23 cellular contexts compared by ENCODE assay signal in genomic region chr9:69258551-69258950, GRCh38.
"Had no signal": no experiment of that assay in that cellular context is flagged by ENCODE, and none has a peak within 500 bp of the region (broad histone marks: within the 10 kb centered on the region; RNA-seq: fewer than 3 reads in every experiment).

No MANE protein-coding gene starts in this region.

- H3K27ac ChIP-seq: KMS-11, SJSA1, SK-N-MC had no signal

- H3K4me2 ChIP-seq: KMS-11 had no signal

- DNase-seq: Kasumi-1, MM.1S, NCI-H1048, NCI-H1105, NCI-H1417, NCI-H1436 treated with DMSO at 0.1 percent for 48 hours, NCI-H1694, NCI-H187 treated with DMSO at 0.1 percent for 48 hours, NCI-H2029 treated with DMSO at 0.1 percent for 48 hours, NCI-H2171 treated with DMSO at 0.1 percent for 48 hours, NCI-H345, NCI-H446 treated with DMSO at 0.1 percent for 48 hours, NCI-H510A treated with DMSO at 0.1 percent for 48 hours, NCI-H526, NCI-H748 treated with DMSO at 0.1 percent for 48 hours, Right ventricle myocardium superior, RPMI8226, SIG-M5, SW 1271 had no signal

- H3K4me3 ChIP-seq: K562, SJSA1, SK-N-MC had no signal

- H3K9me3 ChIP-seq: SJSA1 had no signal

- H3K9ac ChIP-seq: KMS-11 had no signal

- H3K27me3 ChIP-seq: SJSA1 had no signal

- ATAC-seq: K562 had no signal
